Comparison of ENCODE assay signal across 19 cellular contexts in genomic region chr7:114981323-114981722, GRCh38. TPM values are rescaled to one million over a fixed set of nuclear protein-coding genes. Genes with fewer than 3 reads are reported as not detected.
DNase-seq lines count a peak whose midpoint lies in the region; ATAC-seq lines count a peak whose summit lies in the region.
"Had no signal": no experiment of that assay in that cellular context is flagged by ENCODE, and none has a peak within 500 bp of the region (broad histone marks: within the 10 kb centered on the region; RNA-seq: fewer than 3 reads in every experiment).

No MANE protein-coding gene starts in this region.

- intact Hi-C loops in dendritic cell treated with granulocyte-macrophage colony-stimulating factor and Interleukin-4, amounts not matched to agents 40 ng/mL and 50 ng/mL, for 4 days (cut with micrococcal nuclease) = no loop called here
- intact Hi-C loops in right cardiac atrium (cut with DNase I) = loop anchor here in 1 of 4 donors (10.0 kb wide), 1 partner anchor 57 kb away; the partner anchor contains the start of gene MDFIC

- no peak overlapping the region for H3K27ac ChIP-seq in right cardiac atrium (ENCODE audit: low read length)
- H3K27ac ChIP-seq: sigmoid colon, suprapubic skin had no signal

- no peaks in the 10 kb centered on the region for H3K9me3 Mint-ChIP-seq in stimulated activated naive CD8-positive, alpha-beta T cell treated with anti-CD3 and anti-CD28 coated beads, Interleukin-15, Interleukin-2, amounts not matched to agents 100 ng/mL and 50 ng/mL, for 24 hours
- no peaks in the 10 kb centered on the region for H3K9me3 Mint-ChIP-seq in dendritic cell treated with granulocyte-macrophage colony-stimulating factor and Interleukin-4, amounts not matched to agents 40 ng/mL and 50 ng/mL, for 4 days

- no peaks in the 10 kb centered on the region for H3K9me3 ChIP-seq in right cardiac atrium (ENCODE audit: control insufficient read depth, low read length)
- H3K9me3 ChIP-seq: HAP-1, sigmoid colon, suprapubic skin had no signal

- no peak for DNase-seq in stimulated activated naive CD8-positive, alpha-beta T cell treated with anti-CD3 and anti-CD28 coated beads, Interleukin-15, Interleukin-2, amounts not matched to agents 100 U/mL and 50 U/mL, for 24 hours
- DNase-seq in right cardiac atrium = no peak
- no peak for DNase-seq in NCI-H2171 (lab: John Stamatoyannopoulos, UW)
- DNase-seq: activated gamma-delta T cell treated with Interleukin-2 at 50 U/mL for 16 hours, AML-193, GDM1, hypothalamus, Kasumi-1, left cardiac atrium, NCI-H1417, NCI-H82, sigmoid colon had no signal

- no peaks in the 10 kb centered on the region for H3K27me3 Mint-ChIP-seq in stimulated activated naive CD8-positive, alpha-beta T cell treated with anti-CD3 and anti-CD28 coated beads, Interleukin-15, Interleukin-2, amounts not matched to agents 100 ng/mL and 50 ng/mL, for 24 hours
- no peaks in the 10 kb centered on the region for H3K27me3 Mint-ChIP-seq in dendritic cell treated with granulocyte-macrophage colony-stimulating factor and Interleukin-4, amounts not matched to agents 40 ng/mL and 50 ng/mL, for 4 days

- H3K4me1 ChIP-seq in right cardiac atrium (ENCODE audit: control insufficient read depth, insufficient read depth, low read length) = peaks cover 2% of the 10 kb centered on the region
- H3K4me1 ChIP-seq: HAP-1 had no signal

- peak overlapping the region; percentile 8 for H3K27ac Mint-ChIP-seq in stimulated activated naive CD8-positive, alpha-beta T cell treated with anti-CD3 and anti-CD28 coated beads, Interleukin-15, Interleukin-2, amounts not matched to agents 100 ng/mL and 50 ng/mL, for 24 hours
- H3K27ac Mint-ChIP-seq in dendritic cell treated with granulocyte-macrophage colony-stimulating factor and Interleukin-4, amounts not matched to agents 40 ng/mL and 50 ng/mL, for 4 days = peak overlapping the region; percentile 26

- H3K4me1 Mint-ChIP-seq in stimulated activated naive CD8-positive, alpha-beta T cell treated with anti-CD3 and anti-CD28 coated beads, Interleukin-15, Interleukin-2, amounts not matched to agents 100 ng/mL and 50 ng/mL, for 24 hours (ENCODE audit: low read depth) = peaks cover 22% of the 10 kb centered on the region
- H3K4me1 Mint-ChIP-seq in dendritic cell treated with granulocyte-macrophage colony-stimulating factor and Interleukin-4, amounts not matched to agents 40 ng/mL and 50 ng/mL, for 4 days (ENCODE audit: low read depth) = peaks cover 16% of the 10 kb centered on the region

- no peak overlapping the region for H3K4me3 Mint-ChIP-seq in stimulated activated naive CD8-positive, alpha-beta T cell treated with anti-CD3 and anti-CD28 coated beads, Interleukin-15, Interleukin-2, amounts not matched to agents 100 ng/mL and 50 ng/mL, for 24 hours
- H3K4me3 Mint-ChIP-seq in dendritic cell treated with granulocyte-macrophage colony-stimulating factor and Interleukin-4, amounts not matched to agents 40 ng/mL and 50 ng/mL, for 4 days = no peak overlapping the region

- 84% methylated on average over 2 of the region's 2 CpGs for WGBS in right cardiac atrium

- ATAC-seq in stimulated activated naive CD8-positive, alpha-beta T cell treated with anti-CD3 and anti-CD28 coated beads, Interleukin-15, Interleukin-2, amounts not matched to agents 100 U/mL and 50 U/mL, for 24 hours = no peak
- ATAC-seq in HG03342 (IDR thresholded peaks at IDR 0.05; ENCODE audit: unreplicated experiment) (peak; percentile 34), GM18858 (IDR thresholded peaks at IDR 0.05; ENCODE audit: unreplicated experiment) (no peak), right cardiac atrium (no peak)
- ATAC-seq: left cardiac atrium, SK-N-SH treated with all-trans-retinoic acid at 6 μM for 48 hours had no signal

- no peak overlapping the region for H3K4me3 ChIP-seq in right cardiac atrium (ENCODE audit: low read length)
- H3K4me3 ChIP-seq: HAP-1, sigmoid colon, suprapubic skin had no signal

- peaks cover 61% of the 10 kb centered on the region for H3K36me3 Mint-ChIP-seq in stimulated activated naive CD8-positive, alpha-beta T cell treated with anti-CD3 and anti-CD28 coated beads, Interleukin-15, Interleukin-2, amounts not matched to agents 100 ng/mL and 50 ng/mL, for 24 hours (ENCODE audit: low read depth)
- peaks cover 59% of the 10 kb centered on the region for H3K36me3 Mint-ChIP-seq in dendritic cell treated with granulocyte-macrophage colony-stimulating factor and Interleukin-4, amounts not matched to agents 40 ng/mL and 50 ng/mL, for 4 days (ENCODE audit: low read depth)

- H3K27me3 ChIP-seq in right cardiac atrium (ENCODE audit: control insufficient read depth, insufficient read depth) = no peaks in the 10 kb centered on the region
- H3K27me3 ChIP-seq: sigmoid colon, suprapubic skin had no signal

RNA-seq across cellular contexts. Expression of gene MDFIC, which starts 59.4 kb away (rescaled TPM):
- 10 to 100 TPM; 18.6 to 23.8 (median 22.2) TPM for total RNA-seq in right cardiac atrium
- polyA plus RNA-seq in right cardiac atrium = 9.2 TPM
